In the genomic region with DNA sequence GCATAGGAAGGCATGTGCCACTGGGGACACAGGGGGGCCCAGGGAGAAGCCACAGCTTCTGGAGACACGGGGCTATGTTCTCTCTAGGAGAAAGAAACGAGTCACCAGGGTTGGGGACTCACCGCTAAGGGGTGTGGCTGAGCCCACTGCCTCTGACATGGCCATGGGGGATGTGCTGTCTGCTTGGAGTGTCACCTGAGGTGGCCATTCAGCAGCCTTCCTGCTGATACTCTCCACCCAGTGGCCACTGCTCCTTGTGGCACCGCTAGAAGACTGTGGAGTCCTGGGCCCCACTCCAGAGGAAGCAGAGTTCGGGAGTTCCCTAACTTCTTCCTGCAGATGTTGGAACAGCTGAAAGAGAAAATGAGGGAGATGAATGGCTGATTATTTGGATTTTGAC, we compare ENCODE assay signal across 22 cellular contexts.
A peak's percentile ranks its signal among the peaks of the same experiment; 100 is the strongest.
DNase-seq lines count a peak whose midpoint lies in the region; ATAC-seq, FAIRE-seq and TF ChIP-seq lines count a peak whose summit lies in the region.
"Had no signal": no experiment of that assay in that cellular context is flagged by ENCODE, and none has a peak within 500 bp of the region (broad histone marks: within the 10 kb centered on the region; RNA-seq: fewer than 3 reads in every experiment).

No MANE protein-coding gene starts in this region.

- no peak for DNase-seq in A549 (ENCODE audit: low read depth in 1 of 2, low spot score in 1 of 2)
- DNase-seq in HEK293T (ENCODE audit: extremely low spot score): no peak
- no peak for DNase-seq in effector memory CD8-positive, alpha-beta T cell
- DNase-seq in trophoblast cell: no peak
- no peak for DNase-seq in effector CD8-positive, alpha-beta T cell (lab: John Stamatoyannopoulos, UW)
- DNase-seq in OCI-M1 (lab: John Stamatoyannopoulos, UW): no peak
- DNase-seq: ACHN; Calu3; CD4-positive, alpha-beta T cell; GM23248; HFFc6; MG63; NCI-H1092 treated with DMSO at 0.1 percent for 48 hours; NCI-H1694; NCI-H446; NCI-H748 treated with DMSO at 0.1 percent for 48 hours; SIG-M5 had no signal

- POLR2A ChIA-PET in A549 (lab: Yijun Ruan, JAX): no interaction called here
- POLR2A ChIA-PET in HEK293T (lab: Yijun Ruan, JAX): no interaction called here

- no peaks in the 10 kb centered on the region for H3K79me2 ChIP-seq in trophoblast cell (ENCODE audit: control insufficient read depth, insufficient read depth, low read length, poor library complexity)

- no peak overlapping the region for H2BK5ac ChIP-seq in trophoblast cell (ENCODE audit: low read depth, low read length, poor library complexity)

- H3K4me1 ChIP-seq in A549 (peaks cover 17% of the 10 kb centered on the region), trophoblast cell (ENCODE audit: control insufficient read depth in 1 of 2, insufficient read depth in 2 of 2, low read length in 2 of 2) (peaks cover 12 to 19% of the 10 kb centered on the region in 2 experiments)

- TF ChIP-seq POLR2A in A549 (IDR thresholded peaks at IDR 0.05; ENCODE audit: low read length): no peak

- H2BK120ac ChIP-seq in trophoblast cell (ENCODE audit: insufficient read depth, low read length, poor library complexity): no peak overlapping the region

- no peak for TF ChIP-seq EP300 in A549 (IDR thresholded peaks at IDR 0.05)

- TF ChIP-seq RAD21 in A549 (conservative IDR thresholded peaks at IDR 0.05 in 1 of 2, IDR thresholded peaks at IDR 0.05 in 1 of 2): no peak

- peak overlapping the region; percentile 63 for H2AK5ac ChIP-seq in trophoblast cell (ENCODE audit: low read length)

- WGBS in A549 (ENCODE audit: missing lambda C conversion rate): 100% methylated on average over 1 of the region's 5 CpGs
- no CpG with 5 or more reads among the region's 5 CpGs for WGBS in trophoblast cell (ENCODE audit: extremely low coverage, insufficient coverage, insufficient read length)

- H3K4me1 Mint-ChIP-seq in effector memory CD8-positive, alpha-beta T cell (ENCODE audit: low read depth in 2 of 2): peaks cover 4 to 5% of the 10 kb centered on the region in 2 donors

- H3K9ac ChIP-seq in trophoblast cell (ENCODE audit: low read length): no peak overlapping the region
- H3K9ac ChIP-seq: GM23248, KMS-11 had no signal

- no peak overlapping the region for H3K4ac ChIP-seq in trophoblast cell (ENCODE audit: low read depth, low read length)

- H3K36me3 Mint-ChIP-seq in effector memory CD8-positive, alpha-beta T cell (ENCODE audit: insufficient read depth): no peaks in the 10 kb centered on the region

- H3K79me1 ChIP-seq in trophoblast cell (ENCODE audit: low read length): peaks cover 20% of the 10 kb centered on the region

- no peak overlapping the region for H4K12ac ChIP-seq in trophoblast cell (ENCODE audit: low read depth, low read length)

- H3K4me3 ChIP-seq in A549: no peak overlapping the region
- no peak overlapping the region for H3K4me3 ChIP-seq in trophoblast cell (ENCODE audit: low read depth, low read length)
- H3K4me3 ChIP-seq: GM23248, MG63 had no signal

- H3K27me3 Mint-ChIP-seq in effector memory CD8-positive, alpha-beta T cell: peaks cover 16 to 51% of the 10 kb centered on the region in 2 donors

- H2AFZ ChIP-seq in trophoblast cell (ENCODE audit: insufficient read depth, low read length, poor library complexity): no peak overlapping the region
- H2AFZ ChIP-seq: GM23248 had no signal

- H3K27ac Mint-ChIP-seq in effector memory CD8-positive, alpha-beta T cell: peak overlapping the region; percentile 21 to 71
- H3K27ac Mint-ChIP-seq: CD4-positive, alpha-beta T cell; HFFc6 had no signal

- no peaks in the 10 kb centered on the region for H3K36me3 ChIP-seq in trophoblast cell (ENCODE audit: control insufficient read depth in 1 of 2, insufficient read depth in 2 of 2, low read length in 2 of 2)
- H3K36me3 ChIP-seq: MG63 had no signal

- no peak for FAIRE-seq in A549 (lab: Jason Lieb, UNC)
- FAIRE-seq: GM18507, RCC 7860 had no signal

- H3K18ac ChIP-seq in trophoblast cell (ENCODE audit: low read length): peak overlapping the region; percentile 34

- H3K14ac ChIP-seq in trophoblast cell (ENCODE audit: low read length): no peak overlapping the region

- no peaks in the 10 kb centered on the region for H3K9me3 ChIP-seq in A549
- H3K9me3 ChIP-seq in trophoblast cell (ENCODE audit: insufficient read depth, low read depth, low read length): peaks cover 8% of the 10 kb centered on the region
- H3K9me3 ChIP-seq: MG63 had no signal

- H3K23ac ChIP-seq in trophoblast cell (ENCODE audit: low read length): no peak overlapping the region

- H3K9me3 Mint-ChIP-seq in effector memory CD8-positive, alpha-beta T cell: no peaks in the 10 kb centered on the region
- H3K9me3 Mint-ChIP-seq: CD4-positive, alpha-beta T cell had no signal

- H3K4me2 ChIP-seq in A549 (no peak overlapping the region), trophoblast cell (ENCODE audit: low read length) (no peak overlapping the region)
- H3K4me2 ChIP-seq: KMS-11 had no signal

- H3K27ac ChIP-seq in A549 (peak overlapping the region; percentile 50 to 54; a peak in 4 of 6 replicates), trophoblast cell (ENCODE audit: low read depth, low read length) (no peak overlapping the region)
- H3K27ac ChIP-seq: GM23248, HL-60, KMS-11 had no signal

- peak overlapping the region; percentile 29 for H2BK12ac ChIP-seq in trophoblast cell (ENCODE audit: low read length)

- ATAC-seq in A549 (0 out of 6 replicates have a peak, but pooled peaks of 1 of the 2 experiments have one; percentile 35), GM21528 (IDR thresholded peaks at IDR 0.05; ENCODE audit: low FRiP score, unreplicated experiment) (no peak)
- ATAC-seq in effector memory CD8-positive, alpha-beta T cell (replicated peaks): no peak

- peak overlapping the region; percentile 44 for H4K8ac ChIP-seq in trophoblast cell (ENCODE audit: low read depth, low read length)

- H4K91ac ChIP-seq in trophoblast cell (ENCODE audit: low read depth, low read length): peak overlapping the region; percentile 64

- no peak overlapping the region for H3K4me3 Mint-ChIP-seq in effector memory CD8-positive, alpha-beta T cell
- H3K4me3 Mint-ChIP-seq: CD4-positive, alpha-beta T cell; HFFc6 had no signal

- no peaks in the 10 kb centered on the region for H3K27me3 ChIP-seq in trophoblast cell (ENCODE audit: insufficient read depth, low read length)
- H3K27me3 ChIP-seq: MG63 had no signal

- TF ChIP-seq CTCF in A549 (IDR thresholded peaks at IDR 0.05): no peak

- CTCF ChIA-PET in A549 (lab: Yijun Ruan, JAX): interaction anchor here (1.6 kb wide), 1 partner anchor 87 kb away, joined by 3 read pairs; no protein-coding TSS in a partner anchor
- CTCF ChIA-PET in HEK293T (lab: Yijun Ruan, JAX): no interaction called here

TF ChIP-seq in A549, 52 proteins besides CTCF, POLR2A, EP300 and RAD21:
- no peak for TF ChIP-seq HDAC2 (IDR thresholded peaks at IDR 0.05)
- TF ChIP-seq CBX8 (IDR thresholded peaks at IDR 0.05): no peak
- no peak for TF ChIP-seq HOXA7 (CRISPR knock-in tag; IDR thresholded peaks at IDR 0.05)
- no peak for TF ChIP-seq HEYL (CRISPR knock-in tag; IDR thresholded peaks at IDR 0.05)
- no peak for TF ChIP-seq ZC3H11A (IDR thresholded peaks at IDR 0.05)
- no peak for TF ChIP-seq PHF8 (IDR thresholded peaks at IDR 0.05; ENCODE audit: borderline replicate concordance, low read depth)
- TF ChIP-seq TFCP2L1 (CRISPR knock-in tag; IDR thresholded peaks at IDR 0.05): no peak
- no peak for TF ChIP-seq CEBPB (IDR thresholded peaks at IDR 0.05)
- no peak for TF ChIP-seq NR3C1 (IDR thresholded peaks at IDR 0.05)
- no peak for TF ChIP-seq RFX5 (IDR thresholded peaks at IDR 0.05)
- no peak for TF ChIP-seq ESRRA (IDR thresholded peaks at IDR 0.05; ENCODE audit: borderline replicate concordance, low read length)
- no peak for TF ChIP-seq GATA3 (IDR thresholded peaks at IDR 0.05; ENCODE audit: borderline replicate concordance)
- TF ChIP-seq NFE2L2 (conservative IDR thresholded peaks at IDR 0.05; ENCODE audit: low read length): no peak
- TF ChIP-seq, protein P1, sequence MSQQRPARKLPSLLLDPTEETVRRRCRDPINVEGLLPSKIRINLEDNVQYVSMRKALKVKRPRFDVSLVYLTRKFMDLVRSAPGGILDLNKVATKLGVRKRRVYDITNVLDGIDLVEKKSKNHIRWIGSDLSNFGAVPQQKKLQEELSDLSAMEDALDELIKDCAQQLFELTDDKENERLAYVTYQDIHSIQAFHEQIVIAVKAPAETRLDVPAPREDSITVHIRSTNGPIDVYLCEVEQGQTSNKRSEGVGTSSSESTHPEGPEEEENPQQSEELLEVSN (IDR thresholded peaks at IDR 0.05; ENCODE audit: borderline replicate concordance, low read depth): no peak
TF ChIP-seq in A549: peak in this region for 0.

TF ChIP-seq in HEK293T, 16 proteins besides CTCF, POLR2A, EP300 and RAD21:
- TF ChIP-seq, protein P2, sequence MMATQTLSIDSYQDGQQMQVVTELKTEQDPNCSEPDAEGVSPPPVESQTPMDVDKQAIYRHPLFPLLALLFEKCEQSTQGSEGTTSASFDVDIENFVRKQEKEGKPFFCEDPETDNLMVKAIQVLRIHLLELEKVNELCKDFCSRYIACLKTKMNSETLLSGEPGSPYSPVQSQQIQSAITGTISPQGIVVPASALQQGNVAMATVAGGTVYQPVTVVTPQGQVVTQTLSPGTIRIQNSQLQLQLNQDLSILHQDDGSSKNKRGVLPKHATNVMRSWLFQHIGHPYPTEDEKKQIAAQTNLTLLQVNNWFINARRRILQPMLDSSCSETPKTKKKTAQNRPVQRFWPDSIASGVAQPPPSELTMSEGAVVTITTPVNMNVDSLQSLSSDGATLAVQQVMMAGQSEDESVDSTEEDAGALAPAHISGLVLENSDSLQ (IDR thresholded peaks at IDR 0.05): peak; percentile 15; the same call in 1 of the 2 replicates
- TF ChIP-seq SP1 (IDR thresholded peaks at IDR 0.05): no peak
